Comparison of ENCODE assay signal across 1 cellular context in genomic region chr6:27161946-27162603, GRCh38.
TF ChIP-seq lines count a peak whose summit lies in the region.

No MANE protein-coding gene starts in this region.

TF ChIP-seq in HepG2, 621 proteins besides CTCF, POLR2A, EP300 and RAD21 (continued from another document and continues in another):
- TF ChIP-seq THAP8 (CRISPR knock-in tag; IDR thresholded peaks at IDR 0.05; ENCODE audit: borderline replicate concordance) (no peak), FOXA1 (IDR thresholded peaks at IDR 0.05) (no peak), FOXA1 (CRISPR knock-in tag; IDR thresholded peaks at IDR 0.05) (no peak), ATM (IDR thresholded peaks at IDR 0.05; ENCODE audit: borderline replicate concordance) (no peak), ZBTB49 (CRISPR knock-in tag; IDR thresholded peaks at IDR 0.05; ENCODE audit: borderline replicate concordance) (no peak), ZNF3 (CRISPR knock-in tag; IDR thresholded peaks at IDR 0.05) (0 out of 2 replicates have a peak, but pooled peaks have one; percentile 31), KMT2B (CRISPR knock-in tag; IDR thresholded peaks at IDR 0.05) (no peak), ZNF460 (CRISPR knock-in tag; IDR thresholded peaks at IDR 0.05; ENCODE audit: borderline replicate concordance) (no peak), ZBTB8A (CRISPR knock-in tag; IDR thresholded peaks at IDR 0.05; ENCODE audit: borderline replicate concordance, low read depth) (no peak), NCOA5 (CRISPR knock-in tag; IDR thresholded peaks at IDR 0.05) (no peak), GATAD2A (CRISPR knock-in tag; IDR thresholded peaks at IDR 0.05) (no peak), FOXP1 (IDR thresholded peaks at IDR 0.05) (no peak), FOXP1 (CRISPR knock-in tag; IDR thresholded peaks at IDR 0.05) (peak; percentile 19; the same call in 1 of the 2 replicates), STAT5B (CRISPR knock-in tag; IDR thresholded peaks at IDR 0.05) (no peak), PLRG1 (conservative IDR thresholded peaks at IDR 0.05) (no peak), REPIN1 (CRISPR knock-in tag; IDR thresholded peaks at IDR 0.05; ENCODE audit: borderline replicate concordance, low read depth) (peak; percentile 45; the same call in 1 of the 2 replicates), CREB1 (IDR thresholded peaks at IDR 0.05) (no peak), CREB1 (CRISPR knock-in tag; IDR thresholded peaks at IDR 0.05) (peak; percentile 40; the same call in 1 of the 2 replicates), REXO4 (CRISPR knock-in tag; IDR thresholded peaks at IDR 0.05; ENCODE audit: borderline replicate concordance) (no peak), RFX5 (IDR thresholded peaks at IDR 0.05; ENCODE audit: low read depth, low read length) (no peak), ZNF652 (CRISPR knock-in tag; IDR thresholded peaks at IDR 0.05; ENCODE audit: borderline replicate concordance, low read depth) (no peak), MIER2 (CRISPR knock-in tag; IDR thresholded peaks at IDR 0.05) (no peak), KDM6A (CRISPR knock-in tag; IDR thresholded peaks at IDR 0.05; ENCODE audit: low read depth) (no peak), SP140L (CRISPR knock-in tag; IDR thresholded peaks at IDR 0.05; ENCODE audit: borderline replicate concordance) (no peak), SALL1 (CRISPR knock-in tag; IDR thresholded peaks at IDR 0.05) (no peak), TFE3 (CRISPR knock-in tag; IDR thresholded peaks at IDR 0.05) (no peak), ZGPAT (CRISPR knock-in tag; IDR thresholded peaks at IDR 0.05) (peak; percentile 23; the same call in 1 of the 2 replicates), ZNF788 (CRISPR knock-in tag; IDR thresholded peaks at IDR 0.05; ENCODE audit: borderline replicate concordance) (no peak), ZNF598 (CRISPR knock-in tag; IDR thresholded peaks at IDR 0.05; ENCODE audit: borderline replicate concordance) (no peak), ZNF17 (CRISPR knock-in tag; IDR thresholded peaks at IDR 0.05) (no peak), ARNTL (CRISPR knock-in tag; IDR thresholded peaks at IDR 0.05) (no peak), SYNCRIP (IDR thresholded peaks at IDR 0.05; ENCODE audit: insufficient read depth, low read depth, low read length) (no peak), ASH2L (IDR thresholded peaks at IDR 0.05; ENCODE audit: insufficient read length, low read depth, low read length) (peak; percentile 19), KMT2A (CRISPR knock-in tag; IDR thresholded peaks at IDR 0.05) (no peak), NFRKB (IDR thresholded peaks at IDR 0.05) (no peak), NFIC (IDR thresholded peaks at IDR 0.05; ENCODE audit: low read length) (no peak; the same call in 1 of the 2 replicates), NFE2L2 (IDR thresholded peaks at IDR 0.05; ENCODE audit: low read length) (no peak), RFXANK (CRISPR knock-in tag; IDR thresholded peaks at IDR 0.05) (no peak), IRF1 (CRISPR knock-in tag; IDR thresholded peaks at IDR 0.05; ENCODE audit: low read depth) (no peak), ZNF629 (CRISPR knock-in tag; conservative IDR thresholded peaks at IDR 0.05) (no peak), ZNF101 (CRISPR knock-in tag; IDR thresholded peaks at IDR 0.05; ENCODE audit: borderline replicate concordance, low read depth) (no peak), HNF4G (IDR thresholded peaks at IDR 0.05; ENCODE audit: borderline replicate concordance, low read depth, low read length) (no peak), HNF4G (CRISPR knock-in tag; IDR thresholded peaks at IDR 0.05; ENCODE audit: borderline replicate concordance, low read depth) (no peak), MYC (CRISPR knock-in tag; IDR thresholded peaks at IDR 0.05; ENCODE audit: borderline replicate concordance) (no peak), HDAC2 (CRISPR knock-in tag; IDR thresholded peaks at IDR 0.05) (no peak), ZKSCAN1 (IDR thresholded peaks at IDR 0.05; ENCODE audit: low read length) (no peak), XRCC5 (optimal IDR thresholded peaks at IDR 0.05; ENCODE audit: low read length) (no peak), NFKB2 (CRISPR knock-in tag; IDR thresholded peaks at IDR 0.05; ENCODE audit: borderline replicate concordance) (no peak), HOXA9 (CRISPR knock-in tag; IDR thresholded peaks at IDR 0.05; ENCODE audit: borderline replicate concordance) (no peak), FOSL2 (CRISPR knock-in tag; IDR thresholded peaks at IDR 0.05) (no peak), IKZF4 (CRISPR knock-in tag; IDR thresholded peaks at IDR 0.05; ENCODE audit: borderline replicate concordance, low read depth, not compliant biosample characterization) (no peak), CHD4 (IDR thresholded peaks at IDR 0.05; ENCODE audit: borderline replicate concordance, low read length) (peak; percentile 86; the same call in 1 of the 2 replicates), GTF3A (CRISPR knock-in tag; conservative IDR thresholded peaks at IDR 0.05) (no peak), HIC2 (CRISPR knock-in tag; IDR thresholded peaks at IDR 0.05; ENCODE audit: low read depth) (no peak), ZNF362 (CRISPR knock-in tag; IDR thresholded peaks at IDR 0.05; ENCODE audit: borderline replicate concordance) (no peak)
- TF ChIP-seq, protein P1, sequence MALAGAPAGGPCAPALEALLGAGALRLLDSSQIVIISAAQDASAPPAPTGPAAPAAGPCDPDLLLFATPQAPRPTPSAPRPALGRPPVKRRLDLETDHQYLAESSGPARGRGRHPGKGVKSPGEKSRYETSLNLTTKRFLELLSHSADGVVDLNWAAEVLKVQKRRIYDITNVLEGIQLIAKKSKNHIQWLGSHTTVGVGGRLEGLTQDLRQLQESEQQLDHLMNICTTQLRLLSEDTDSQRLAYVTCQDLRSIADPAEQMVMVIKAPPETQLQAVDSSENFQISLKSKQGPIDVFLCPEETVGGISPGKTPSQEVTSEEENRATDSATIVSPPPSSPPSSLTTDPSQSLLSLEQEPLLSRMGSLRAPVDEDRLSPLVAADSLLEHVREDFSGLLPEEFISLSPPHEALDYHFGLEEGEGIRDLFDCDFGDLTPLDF (CRISPR knock-in tag; IDR thresholded peaks at IDR 0.05), result no peak
- TF ChIP-seq, protein P2, sequence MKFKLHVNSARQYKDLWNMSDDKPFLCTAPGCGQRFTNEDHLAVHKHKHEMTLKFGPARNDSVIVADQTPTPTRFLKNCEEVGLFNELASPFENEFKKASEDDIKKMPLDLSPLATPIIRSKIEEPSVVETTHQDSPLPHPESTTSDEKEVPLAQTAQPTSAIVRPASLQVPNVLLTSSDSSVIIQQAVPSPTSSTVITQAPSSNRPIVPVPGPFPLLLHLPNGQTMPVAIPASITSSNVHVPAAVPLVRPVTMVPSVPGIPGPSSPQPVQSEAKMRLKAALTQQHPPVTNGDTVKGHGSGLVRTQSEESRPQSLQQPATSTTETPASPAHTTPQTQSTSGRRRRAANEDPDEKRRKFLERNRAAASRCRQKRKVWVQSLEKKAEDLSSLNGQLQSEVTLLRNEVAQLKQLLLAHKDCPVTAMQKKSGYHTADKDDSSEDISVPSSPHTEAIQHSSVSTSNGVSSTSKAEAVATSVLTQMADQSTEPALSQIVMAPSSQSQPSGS (CRISPR knock-in tag; IDR thresholded peaks at IDR 0.05), result no peak
- TF ChIP-seq, protein P3, sequence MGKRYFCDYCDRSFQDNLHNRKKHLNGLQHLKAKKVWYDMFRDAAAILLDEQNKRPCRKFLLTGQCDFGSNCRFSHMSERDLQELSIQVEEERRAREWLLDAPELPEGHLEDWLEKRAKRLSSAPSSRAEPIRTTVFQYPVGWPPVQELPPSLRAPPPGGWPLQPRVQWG (CRISPR knock-in tag; IDR thresholded peaks at IDR 0.05; ENCODE audit: borderline replicate concordance, low read depth), result no peak
- TF ChIP-seq, protein P4, sequence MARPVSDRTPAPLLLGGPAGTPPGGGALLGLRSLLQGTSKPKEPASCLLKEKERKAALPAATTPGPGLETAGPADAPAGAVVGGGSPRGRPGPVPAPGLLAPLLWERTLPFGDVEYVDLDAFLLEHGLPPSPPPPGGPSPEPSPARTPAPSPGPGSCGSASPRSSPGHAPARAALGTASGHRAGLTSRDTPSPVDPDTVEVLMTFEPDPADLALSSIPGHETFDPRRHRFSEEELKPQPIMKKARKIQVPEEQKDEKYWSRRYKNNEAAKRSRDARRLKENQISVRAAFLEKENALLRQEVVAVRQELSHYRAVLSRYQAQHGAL (CRISPR knock-in tag; IDR thresholded peaks at IDR 0.05; ENCODE audit: not compliant biosample characterization), result no peak
- TF ChIP-seq, protein P5, sequence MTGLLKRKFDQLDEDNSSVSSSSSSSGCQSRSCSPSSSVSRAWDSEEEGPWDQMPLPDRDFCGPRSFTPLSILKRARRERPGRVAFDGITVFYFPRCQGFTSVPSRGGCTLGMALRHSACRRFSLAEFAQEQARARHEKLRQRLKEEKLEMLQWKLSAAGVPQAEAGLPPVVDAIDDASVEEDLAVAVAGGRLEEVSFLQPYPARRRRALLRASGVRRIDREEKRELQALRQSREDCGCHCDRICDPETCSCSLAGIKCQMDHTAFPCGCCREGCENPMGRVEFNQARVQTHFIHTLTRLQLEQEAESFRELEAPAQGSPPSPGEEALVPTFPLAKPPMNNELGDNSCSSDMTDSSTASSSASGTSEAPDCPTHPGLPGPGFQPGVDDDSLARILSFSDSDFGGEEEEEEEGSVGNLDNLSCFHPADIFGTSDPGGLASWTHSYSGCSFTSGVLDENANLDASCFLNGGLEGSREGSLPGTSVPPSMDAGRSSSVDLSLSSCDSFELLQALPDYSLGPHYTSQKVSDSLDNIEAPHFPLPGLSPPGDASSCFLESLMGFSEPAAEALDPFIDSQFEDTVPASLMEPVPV (CRISPR knock-in tag; IDR thresholded peaks at IDR 0.05), result no peak
